In the genomic region with DNA sequence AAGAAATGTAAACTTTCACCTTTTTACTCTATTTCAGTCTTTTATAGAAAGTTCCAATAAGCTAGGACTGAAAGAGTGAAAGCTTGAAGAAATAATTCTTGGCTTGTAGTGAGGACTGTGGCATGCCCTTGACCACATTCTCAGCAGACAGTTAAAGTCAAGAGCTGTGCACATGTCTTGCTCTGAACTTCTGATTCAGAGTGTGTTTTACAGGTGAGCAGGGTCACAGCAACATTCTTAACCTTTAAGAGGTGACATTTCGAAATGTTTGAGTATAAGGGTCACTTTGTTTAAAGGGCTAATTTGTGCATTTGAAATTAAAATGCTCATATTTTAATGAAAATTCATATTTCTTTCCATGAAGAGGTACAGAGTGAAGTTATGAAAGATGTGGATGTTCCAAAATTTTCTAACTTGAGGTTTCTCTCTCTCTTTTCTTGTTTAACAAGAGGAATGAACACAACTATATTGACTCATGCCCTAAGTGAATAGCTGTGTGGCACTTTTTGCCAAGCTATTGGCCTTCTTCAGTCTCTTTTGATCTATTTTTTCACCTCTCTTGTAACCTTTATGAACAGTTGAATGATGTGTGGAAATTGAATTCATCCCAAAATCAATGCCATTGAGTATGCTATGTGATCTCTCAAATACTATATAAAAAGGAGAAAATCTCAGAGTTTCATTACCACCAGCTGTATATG, we compare ENCODE assay signal across 37 cellular contexts.
"Had no signal": no experiment of that assay in that cellular context is flagged by ENCODE, and none has a peak within 500 bp of the region (broad histone marks: within the 10 kb centered on the region; RNA-seq: fewer than 3 reads in every experiment).

No MANE protein-coding gene starts in this region.

- H3K27me3 Mint-ChIP-seq: activated B cell treated with CpG ODN at 0.5 μM for 24 hours; activated CD4-positive, alpha-beta memory T cell treated with anti-CD3 and anti-CD28 coated beads for 36 hours; activated CD4-positive, alpha-beta T cell treated with anti-CD3 and anti-CD28 coated beads, Interleukin-2, amount 10 ng/mL, durations not matched to agents 24 days and 14 days; activated CD8-positive, alpha-beta memory T cell treated with anti-CD3 and anti-CD28 coated beads, Interleukin-2, amount 10 ng/mL, durations not matched to agents 7 days and 5 days; activated naive CD4-positive, alpha-beta T cell treated with anti-CD3 and anti-CD28 coated beads, Interleukin-2, amount 10 ng/mL, durations not matched to agents 7 days and 5 days; activated naive CD8-positive, alpha-beta T cell; activated naive CD8-positive, alpha-beta T cell treated with anti-CD3 and anti-CD28 coated beads, Interleukin-2, amount 10 ng/mL, durations not matched to agents 7 days and 5 days; activated naive CD8-positive, alpha-beta T cell treated with anti-CD3 and anti-CD28 coated beads, Interleukin-2, amount 50 U/mL, for 24 hours; activated T-cell treated with anti-CD3 and anti-CD28 coated beads, Interleukin-2, amount 50 U/mL, for 24 hours had no signal

- H3K4me1 Mint-ChIP-seq: activated B cell treated with CpG ODN at 0.5 μM for 24 hours; activated CD4-positive, alpha-beta T cell treated with anti-CD3 and anti-CD28 coated beads, Interleukin-2, amount 10 ng/mL, durations not matched to agents 24 days and 14 days; activated CD8-positive, alpha-beta memory T cell treated with anti-CD3 and anti-CD28 coated beads, Interleukin-2, amount 10 ng/mL, durations not matched to agents 7 days and 5 days; activated naive CD4-positive, alpha-beta T cell treated with anti-CD3 and anti-CD28 coated beads, Interleukin-2, amount 10 ng/mL, durations not matched to agents 7 days and 5 days; activated naive CD4-positive, alpha-beta T cell treated with anti-CD3 and anti-CD28 coated beads, Interleukin-2, amount 50 U/mL, for 24 hours; activated naive CD8-positive, alpha-beta T cell treated with anti-CD3 and anti-CD28 coated beads, Interleukin-2, amount 10 ng/mL, durations not matched to agents 7 days and 5 days; activated naive CD8-positive, alpha-beta T cell treated with anti-CD3 and anti-CD28 coated beads, Interleukin-2, amount 50 U/mL, for 24 hours had no signal

- H3K4me3 ChIP-seq: ascending aorta, body of pancreas, breast epithelium had no signal

- H3K27ac ChIP-seq: ascending aorta, body of pancreas, brain microvascular endothelial cell, breast epithelium, VCaP had no signal

- H3K36me3 ChIP-seq: ascending aorta, brain microvascular endothelial cell, breast epithelium had no signal

- H3K4me1 ChIP-seq: ascending aorta, body of pancreas, breast epithelium had no signal

- H3K27ac Mint-ChIP-seq: activated B cell treated with CpG ODN at 0.5 μM for 24 hours; activated CD4-positive, alpha-beta memory T cell treated with anti-CD3 and anti-CD28 coated beads for 36 hours; activated CD4-positive, alpha-beta T cell treated with anti-CD3 and anti-CD28 coated beads, Interleukin-2, amount 10 ng/mL, durations not matched to agents 24 days and 14 days; activated CD8-positive, alpha-beta memory T cell treated with anti-CD3 and anti-CD28 coated beads, Interleukin-2, amount 10 ng/mL, durations not matched to agents 7 days and 5 days; activated CD8-positive, alpha-beta T cell treated with anti-CD3 and anti-CD28 coated beads, Interleukin-2, amount 10 ng/mL, durations not matched to agents 7 days and 5 days; activated naive CD4-positive, alpha-beta T cell treated with anti-CD3 and anti-CD28 coated beads, Interleukin-2, amount 10 ng/mL, durations not matched to agents 7 days and 5 days; activated naive CD4-positive, alpha-beta T cell treated with anti-CD3 and anti-CD28 coated beads, Interleukin-2, amount 50 U/mL, for 24 hours; activated naive CD8-positive, alpha-beta T cell; activated naive CD8-positive, alpha-beta T cell treated with anti-CD3 and anti-CD28 coated beads, Interleukin-2, amount 10 ng/mL, durations not matched to agents 7 days and 5 days; activated naive CD8-positive, alpha-beta T cell treated with anti-CD3 and anti-CD28 coated beads, Interleukin-2, amount 50 U/mL, for 24 hours; activated T-cell treated with anti-CD3 and anti-CD28 coated beads, Interleukin-2, amount 50 U/mL, for 24 hours; activated T-helper 2 cell treated with anti-CD3 and anti-CD28 coated beads, Interferon-gamma antibody, Interleukin-2, Interleukin-4, amounts not matched to agents 10 μg/mL and 5 μg/mL and 100 μg/mL, durations not matched to agents 14 hours and 24 hours and 36 hours; T-helper 1 cell treated with Interleukin-12 subunit alpha and Interleukin-12 subunit beta and Interleukin-4 antibody, amounts not matched to agents 30 μg/mL and 1 μg/mL, for 36 hours; T-helper 2 cell treated with Interferon-gamma antibody and Interleukin-4, amounts not matched to agents 5 μg/mL and 100 μg/mL, for 36 hours had no signal

- DNase-seq: activated B cell treated with CpG ODN at 0.5 μM for 24 hours; activated CD4-positive, alpha-beta memory T cell treated with anti-CD3 and anti-CD28 coated beads for 36 hours; activated CD4-positive, alpha-beta T cell treated with anti-CD3 and anti-CD28 coated beads for 4 hours; activated CD4-positive, alpha-beta T cell treated with anti-CD3 and anti-CD28 coated beads, Interleukin-2, amount 10 ng/mL, durations not matched to agents 24 days and 14 days; activated CD4-positive, alpha-beta T cell treated with anti-CD3 and anti-CD28 coated beads, Interleukin-2, amount 50 U/mL, for 1 hour; activated CD4-positive, alpha-beta T cell treated with anti-CD3 and anti-CD28 coated beads, Interleukin-2, amount 50 U/mL, for 4 hours; activated CD4-positive, CD25-positive, alpha-beta regulatory T cell treated with anti-CD3 and anti-CD28 coated beads, Interleukin-2, amount 50 U/mL, for 72 hours; activated CD8-positive, alpha-beta memory T cell treated with anti-CD3 and anti-CD28 coated beads for 24 hours; activated CD8-positive, alpha-beta memory T cell treated with anti-CD3 and anti-CD28 coated beads, Interleukin-2, amount 10 ng/mL, durations not matched to agents 7 days and 5 days; activated CD8-positive, alpha-beta memory T cell treated with anti-CD3 and anti-CD28 coated beads, Interleukin-2, amount 50 U/mL, for 48 hours; activated CD8-positive, alpha-beta T cell treated with anti-CD3 and anti-CD28 coated beads, Interleukin-2, amount 10 ng/mL, durations not matched to agents 7 days and 5 days; activated effector memory CD4-positive, alpha-beta T cell treated with Interleukin-2 at 50 U/mL for 16 hours; activated gamma-delta T cell; activated naive CD4-positive, alpha-beta T cell treated with anti-CD3 and anti-CD28 coated beads, Interleukin-2, amount 10 ng/mL, durations not matched to agents 7 days and 5 days; activated naive CD4-positive, alpha-beta T cell treated with Interleukin-2 at 50 U/mL for 16 hours; activated naive CD8-positive, alpha-beta T cell treated with anti-CD3 and anti-CD28 coated beads, Interleukin-2, amount 10 ng/mL, durations not matched to agents 7 days and 5 days; activated naive CD8-positive, alpha-beta T cell treated with anti-CD3 and anti-CD28 coated beads, Interleukin-2, amount 50 U/mL, for 24 hours; activated T-cell treated with anti-CD3 and anti-CD28 coated beads, Interleukin-2, amount 50 U/mL, for 24 hours; activated T-cell treated with anti-CD3 and anti-CD28 coated beads, Interleukin-2, amount 50 U/mL, for 48 hours; amygdala; anterior cingulate cortex; body of pancreas; brain microvascular endothelial cell; central memory CD4-positive, alpha-beta T cell; SW 1271; T-helper 1 cell; T-helper 2 cell; T-helper 9 cell had no signal

- ATAC-seq: activated CD8-positive, alpha-beta memory T cell treated with anti-CD3 and anti-CD28 coated beads, Interleukin-2, amount 10 ng/mL, durations not matched to agents 7 days and 5 days; activated CD8-positive, alpha-beta T cell treated with anti-CD3 and anti-CD28 coated beads, Interleukin-2, amount 10 ng/mL, durations not matched to agents 7 days and 5 days; activated naive CD8-positive, alpha-beta T cell treated with anti-CD3 and anti-CD28 coated beads, Interleukin-2, amount 50 U/mL, for 24 hours; body of pancreas had no signal

- H3K4me3 Mint-ChIP-seq: activated B cell treated with CpG ODN at 0.5 μM for 24 hours; activated CD4-positive, alpha-beta memory T cell treated with anti-CD3 and anti-CD28 coated beads for 36 hours; activated CD4-positive, alpha-beta T cell treated with anti-CD3 and anti-CD28 coated beads, Interleukin-2, amount 10 ng/mL, durations not matched to agents 24 days and 14 days; activated CD8-positive, alpha-beta memory T cell treated with anti-CD3 and anti-CD28 coated beads, Interleukin-2, amount 10 ng/mL, durations not matched to agents 7 days and 5 days; activated CD8-positive, alpha-beta T cell treated with anti-CD3 and anti-CD28 coated beads, Interleukin-2, amount 10 ng/mL, durations not matched to agents 7 days and 5 days; activated naive CD4-positive, alpha-beta T cell treated with anti-CD3 and anti-CD28 coated beads, Interleukin-2, amount 10 ng/mL, durations not matched to agents 7 days and 5 days; activated naive CD4-positive, alpha-beta T cell treated with anti-CD3 and anti-CD28 coated beads, Interleukin-2, amount 50 U/mL, for 24 hours; activated naive CD8-positive, alpha-beta T cell; activated naive CD8-positive, alpha-beta T cell treated with anti-CD3 and anti-CD28 coated beads, Interleukin-2, amount 10 ng/mL, durations not matched to agents 7 days and 5 days; activated naive CD8-positive, alpha-beta T cell treated with anti-CD3 and anti-CD28 coated beads, Interleukin-2, amount 50 U/mL, for 24 hours; activated T-cell treated with anti-CD3 and anti-CD28 coated beads, Interleukin-2, amount 50 U/mL, for 24 hours; T-helper 1 cell treated with Interleukin-12 subunit alpha and Interleukin-12 subunit beta and Interleukin-4 antibody, amounts not matched to agents 30 μg/mL and 1 μg/mL, for 36 hours; T-helper 2 cell treated with Interferon-gamma antibody and Interleukin-4, amounts not matched to agents 5 μg/mL and 100 μg/mL, for 36 hours had no signal

- H3K27me3 ChIP-seq: ascending aorta, body of pancreas, brain microvascular endothelial cell, breast epithelium had no signal

- H3K36me3 Mint-ChIP-seq: activated CD4-positive, alpha-beta memory T cell treated with anti-CD3 and anti-CD28 coated beads for 36 hours; activated CD8-positive, alpha-beta memory T cell treated with anti-CD3 and anti-CD28 coated beads, Interleukin-2, amount 10 ng/mL, durations not matched to agents 7 days and 5 days; activated naive CD4-positive, alpha-beta T cell treated with anti-CD3 and anti-CD28 coated beads, Interleukin-2, amount 10 ng/mL, durations not matched to agents 7 days and 5 days; activated naive CD4-positive, alpha-beta T cell treated with anti-CD3 and anti-CD28 coated beads, Interleukin-2, amount 50 U/mL, for 24 hours; activated naive CD8-positive, alpha-beta T cell; activated naive CD8-positive, alpha-beta T cell treated with anti-CD3 and anti-CD28 coated beads, Interleukin-2, amount 10 ng/mL, durations not matched to agents 7 days and 5 days had no signal

- FAIRE-seq: TTC549 had no signal

- H3K9me3 Mint-ChIP-seq: activated CD4-positive, alpha-beta T cell treated with anti-CD3 and anti-CD28 coated beads, Interleukin-2, amount 10 ng/mL, durations not matched to agents 24 days and 14 days; activated naive CD4-positive, alpha-beta T cell treated with anti-CD3 and anti-CD28 coated beads, Interleukin-2, amount 10 ng/mL, durations not matched to agents 7 days and 5 days; activated naive CD8-positive, alpha-beta T cell treated with anti-CD3 and anti-CD28 coated beads, Interleukin-2, amount 50 U/mL, for 24 hours; activated T-helper 2 cell treated with anti-CD3 and anti-CD28 coated beads, Interferon-gamma antibody, Interleukin-2, Interleukin-4, amounts not matched to agents 10 μg/mL and 5 μg/mL and 100 μg/mL, durations not matched to agents 14 hours and 24 hours and 36 hours; T-helper 2 cell treated with Interferon-gamma antibody and Interleukin-4, amounts not matched to agents 5 μg/mL and 100 μg/mL, for 36 hours had no signal
